Comparison of ENCODE assay signal across 10 cellular contexts in the genomic region with DNA sequence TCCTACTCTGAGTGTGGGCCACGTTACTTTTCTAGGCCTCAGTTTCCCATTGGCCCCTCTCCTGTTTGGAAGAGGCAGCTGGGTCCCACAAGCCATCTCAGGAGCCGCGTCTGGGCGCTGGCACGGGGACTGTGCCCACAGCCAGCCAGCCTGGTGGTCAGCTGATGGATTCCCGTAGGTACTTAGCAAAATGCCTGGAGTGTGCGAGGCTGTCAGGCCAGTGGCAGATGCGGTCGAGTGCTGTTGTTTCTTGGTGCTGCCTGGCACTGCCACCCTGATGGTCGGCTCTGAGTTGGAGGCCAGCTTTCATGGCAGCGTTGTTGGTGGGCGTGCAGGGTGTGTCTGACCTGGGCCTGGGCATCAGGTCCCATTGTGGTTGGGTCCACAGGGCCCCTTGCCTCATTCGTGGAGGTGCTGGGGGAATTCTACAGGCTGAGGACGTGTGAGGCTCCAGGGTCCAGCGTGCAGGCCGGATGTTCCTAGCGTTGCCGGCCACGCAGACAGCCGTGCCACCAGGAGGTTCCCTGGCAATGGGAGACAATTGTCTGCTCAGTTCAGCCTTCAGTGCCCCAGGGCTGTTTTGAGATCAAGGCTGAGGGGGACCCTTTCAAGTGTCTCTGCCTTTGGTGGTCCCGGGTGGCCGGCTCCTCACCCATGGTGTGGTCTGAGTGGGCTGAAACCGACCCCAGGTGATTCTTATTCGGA. TPM values are rescaled to one million over a fixed set of nuclear protein-coding genes. Genes with fewer than 3 reads are reported as not detected.
DNase-seq lines count a peak whose midpoint lies in the region; ATAC-seq and TF ChIP-seq lines count a peak whose summit lies in the region.
"Had no signal": no experiment of that assay in that cellular context is flagged by ENCODE, and none has a peak within 500 bp of the region (broad histone marks: within the 10 kb centered on the region; RNA-seq: fewer than 3 reads in every experiment).

No MANE protein-coding gene starts in this region.

- no peaks in the 10 kb centered on the region for H3K9me3 ChIP-seq in HUES48 (ENCODE audit: control insufficient read depth, insufficient read depth, low read length)
- H3K9me3 ChIP-seq in body of pancreas = no peaks in the 10 kb centered on the region
- H3K9me3 ChIP-seq in spleen = no peaks in the 10 kb centered on the region
- no peaks in the 10 kb centered on the region for H3K9me3 ChIP-seq in testis
- H3K9me3 ChIP-seq: SK-N-SH had no signal

- H3K27me3 ChIP-seq in HUES48 (ENCODE audit: control insufficient read depth, insufficient read depth, low read length) (no peaks in the 10 kb centered on the region), body of pancreas (no peaks in the 10 kb centered on the region), layer of hippocampus (ENCODE audit: control insufficient read depth, insufficient read depth, low read length) (no peaks in the 10 kb centered on the region), spleen (replicated peaks in 1 of 7) (no peaks in the 10 kb centered on the region), testis (no peaks in the 10 kb centered on the region)

- DNase-seq in body of pancreas (no peak), spleen (peak; percentile 56), testis (no peak), occipital lobe (lab: John Stamatoyannopoulos, UW) (no peak), AML-193 (lab: John Stamatoyannopoulos, UW) (no peak)
- DNase-seq: NCI-H446, SK-N-SH had no signal

- ATAC-seq in body of pancreas (no peak), HG03342 (IDR thresholded peaks at IDR 0.05; ENCODE audit: unreplicated experiment) (no peak)

- TF ChIP-seq POLR2A in body of pancreas (IDR thresholded peaks at IDR 0.05) = no peak
- no peak for TF ChIP-seq POLR2A in spleen (IDR thresholded peaks at IDR 0.05)
- no peak for TF ChIP-seq POLR2A in testis (IDR thresholded peaks at IDR 0.05)

- peak overlapping the region; percentile 42 for H3K9ac ChIP-seq in HUES48 (ENCODE audit: low read depth, low read length)
- H3K9ac ChIP-seq: SK-N-SH had no signal

- intact Hi-C loops in body of pancreas (cut with DNase I) (no loop called here), spleen (cut with DNase I; ENCODE audit: low total_unique reads) (no loop called here), testis (cut with DNase I; ENCODE audit: low total_unique reads) (loop anchor here (10.0 kb wide), 1 partner anchor 574 kb away; no protein-coding TSS in a partner anchor)

- TF ChIP-seq CTCF in body of pancreas (IDR thresholded peaks at IDR 0.05) (no peak), spleen (IDR thresholded peaks at IDR 0.05 in 8 of 11, conservative IDR thresholded peaks at IDR 0.05 in 3 of 11) (no peak), testis (IDR thresholded peaks at IDR 0.05) (no peak)

- H3K36me3 ChIP-seq in HUES48 (ENCODE audit: control insufficient read depth, insufficient read depth, low read length) (no peaks in the 10 kb centered on the region; the same call in 1 of the 2 replicates), body of pancreas (replicated peaks in 1 of 2; ENCODE audit: insufficient read depth in 1 of 2, low read depth in 2 of 2) (no peaks in the 10 kb centered on the region), spleen (peaks cover 0 to 18% (median 0%) of the 10 kb centered on the region in 6 donors), testis (ENCODE audit: low read depth, missing control alignments) (no peaks in the 10 kb centered on the region)

- H3K27ac ChIP-seq in HUES48 (ENCODE audit: low read depth, low read length) (peak overlapping the region; percentile 100), body of pancreas (peak overlapping the region in 3 of 4 donors; percentile 52 to 75 (median 68)), layer of hippocampus (ENCODE audit: low read depth, low read length) (peak overlapping the region; percentile 64), spleen (peak overlapping the region in 2 of 8 donors; percentile 17 to 18), testis (no peak overlapping the region)

- H3K4me3 ChIP-seq in HUES48 (ENCODE audit: low read depth, low read length) = peak overlapping the region; percentile 24; the same call in 1 of the 2 replicates
- no peak overlapping the region for H3K4me3 ChIP-seq in body of pancreas
- no peak overlapping the region for H3K4me3 ChIP-seq in spleen
- no peak overlapping the region for H3K4me3 ChIP-seq in testis

- peaks cover 51% of the 10 kb centered on the region for H3K4me1 ChIP-seq in HUES48 (ENCODE audit: control insufficient read depth, insufficient read depth, low read length)
- H3K4me1 ChIP-seq in body of pancreas = peaks cover 61% of the 10 kb centered on the region
- peaks cover 50 to 98% (median 83%) of the 10 kb centered on the region in 6 donors for H3K4me1 ChIP-seq in spleen
- peaks cover 48% of the 10 kb centered on the region for H3K4me1 ChIP-seq in testis

- 71 to 73% methylated on average over 11 to 24 of the region's 24 CpGs for WGBS in body of pancreas, 2 donors
- WGBS in spleen, 5 donors = 79 to 90% (median 84%) methylated on average over 14 to 24 of the region's 24 CpGs
- WGBS in testis, 2 donors = 62 to 82% methylated on average over 14 to 24 of the region's 24 CpGs

RNA-seq across cellular contexts. Expression of a gene that starts 20.9 kb away (rescaled TPM):
- total RNA-seq in body of pancreas = 10 to 100 TPM; 15.8 to 33.0 TPM
- 10 to 100 TPM; 47.4 to 100.0 (median 64.0) TPM for total RNA-seq in spleen
- 10 to 100 TPM in 1 of 3 donors, 1 to 10 TPM in 2; 4.4 to 16.8 (median 6.5) TPM for polyA plus RNA-seq in spleen
- 10 to 100 TPM; 85.7 to 87.1 TPM for total RNA-seq in testis
- 40.2 TPM for polyA plus RNA-seq in testis (ENCODE audit: insufficient read depth, low read depth, low replicate concordance)
- 19.3 TPM for total RNA-seq in occipital lobe

RNA-seq across cellular contexts. Expression of a gene that starts 54.4 kb away (rescaled TPM):
- 10 to 100 TPM; 19.8 to 23.6 TPM for total RNA-seq in body of pancreas
- 10 to 100 TPM; 20.6 to 64.0 (median 46.6) TPM for total RNA-seq in spleen
- polyA plus RNA-seq in spleen = 100 to 1,000 TPM in 1 of 3 donors, 10 to 100 TPM in 2; 66.8 to 113 (median 94.1) TPM
- 10 to 100 TPM; 65.5 to 72.0 TPM for total RNA-seq in testis
- polyA plus RNA-seq in testis (ENCODE audit: insufficient read depth, low read depth, low replicate concordance) = 72.6 TPM
- 20.3 TPM for total RNA-seq in occipital lobe

Comparison
In these comparisons a context has a peak if more than half of its experiments do, and no peak if none do; other contexts are left out.
1. H3K27ac ChIP-seq: peak in HUES48 (single experiment), body of pancreas (3 of 4) and layer of hippocampus (single experiment); none in testis (0 of 2).